ENCODE assay signal across 8 cellular contexts in the genomic region with DNA sequence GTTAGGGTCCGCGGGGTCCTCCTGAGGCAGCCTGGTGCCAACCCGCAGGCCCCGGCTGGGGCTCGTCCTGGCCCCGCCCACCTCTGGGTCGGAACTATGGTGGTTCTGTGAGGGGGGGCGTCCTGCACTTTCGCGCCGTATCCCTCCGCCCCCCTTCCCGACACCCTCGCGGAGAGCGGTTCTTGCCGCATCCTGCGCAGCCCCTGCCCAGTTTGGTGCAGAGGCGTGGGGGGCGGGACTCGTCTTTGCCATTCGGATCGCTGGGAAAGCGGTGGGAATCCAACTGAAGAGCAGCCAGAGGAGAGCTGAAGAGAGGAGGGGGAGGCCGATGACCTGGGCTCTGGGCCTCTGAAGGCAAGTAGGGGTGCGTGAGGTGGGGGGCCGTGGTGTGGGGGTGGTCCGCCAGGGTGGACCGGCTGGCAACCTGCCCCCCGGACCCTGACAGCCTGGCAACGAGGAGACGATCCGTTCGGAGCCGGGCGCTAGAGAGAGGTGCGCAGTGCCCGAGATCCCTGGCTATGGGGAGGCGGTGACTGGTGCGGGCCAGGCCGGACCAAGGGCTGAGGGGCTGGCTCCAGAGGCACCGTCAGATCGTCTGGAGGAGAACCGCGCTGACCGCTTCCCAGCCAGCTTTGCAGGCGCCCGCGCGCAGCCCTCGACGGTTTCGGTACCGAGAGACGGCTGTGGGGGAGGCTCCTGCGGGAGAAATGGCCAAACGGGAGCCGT. TPM values are rescaled to one million over a fixed set of nuclear protein-coding genes. Genes with fewer than 3 reads are reported as not detected.
DNase-seq lines count a peak whose midpoint lies in the region.

TSS of gene GPRASP1 (plus strand) at position 242 of the 726 bp plus-strand sequence. CDS start 2,431 bp downstream, outside the sequence.

- H3K9me3 Mint-ChIP-seq in IgD-negative memory B cell: peaks cover 0 to 2% (median 0%) of the 10 kb centered on the region in 3 donors

- H3K27ac ChIP-seq in mesodermal cell (ENCODE audit: low read depth, low read length, severe bottlenecking): no peak within 1 kb of the TSS

- H3K4me3 ChIP-seq in endocrine pancreas (ENCODE audit: control insufficient read depth, insufficient read depth, low read length): peak within 1 kb of the TSS; percentile 62
- peak within 1 kb of the TSS; percentile 45 for H3K4me3 ChIP-seq in mesodermal cell (ENCODE audit: extremely low read depth, insufficient read depth, low read length, poor library complexity, severe bottlenecking)

- H3K27ac Mint-ChIP-seq in IgD-negative memory B cell: peak within 1 kb of the TSS; percentile 53 to 84 (median 68)

- peak within 1 kb of the TSS; percentile 65 for H3K9ac ChIP-seq in endocrine pancreas (ENCODE audit: control insufficient read depth, insufficient read depth, low read length)

- peaks cover 0 to 3% (median 2%) of the 10 kb centered on the region in 3 donors for H3K4me1 Mint-ChIP-seq in IgD-negative memory B cell

- peaks cover 3% of the 10 kb centered on the region for H3K27me3 Mint-ChIP-seq in IgD-negative memory B cell

- H3K4me1 ChIP-seq in endocrine pancreas (ENCODE audit: control insufficient read depth, insufficient read depth, low read length) (no peaks in the 10 kb centered on the region), mesodermal cell (ENCODE audit: control insufficient read depth, insufficient read depth, low read length, poor library complexity, severe bottlenecking) (no peaks in the 10 kb centered on the region)

- H3K4me3 Mint-ChIP-seq in IgD-negative memory B cell: peak within 1 kb of the TSS; percentile 87 to 96 (median 94)

- DNase-seq in COR-L47 (lab: John Stamatoyannopoulos, UW): peak; percentile 31
- DNase-seq in activated CD8-positive, alpha-beta memory T cell treated with anti-CD3 and anti-CD28 coated beads for 4 hours (ENCODE audit: low read depth in 2 of 2): peak; percentile 26 to 31
- peak; percentile 28 to 53 for DNase-seq in stimulated activated CD8-positive, alpha-beta memory T cell treated with anti-CD3 and anti-CD28 coated beads, Interleukin-7, amount 100 ng/mL, for 4 hours (ENCODE audit: low read depth in 2 of 2)
- DNase-seq in GM19240 (ENCODE audit: insufficient read length, low spot score): no peak
- DNase-seq in amniotic stem cell (lab: John Stamatoyannopoulos, UW): no peak

- H3K36me3 ChIP-seq in endocrine pancreas (ENCODE audit: control insufficient read depth, insufficient read depth, low read length): no peaks in the 10 kb centered on the region
- no peaks in the 10 kb centered on the region for H3K36me3 ChIP-seq in mesodermal cell (ENCODE audit: control insufficient read depth, insufficient read depth, low read length)

- no peaks in the 10 kb centered on the region for H3K27me3 ChIP-seq in endocrine pancreas (ENCODE audit: control insufficient read depth, insufficient read depth, low read length)

- H3K9me3 ChIP-seq in endocrine pancreas (ENCODE audit: control insufficient read depth, low read length) (no peaks in the 10 kb centered on the region), mesodermal cell (ENCODE audit: control insufficient read depth, low read length) (no peaks in the 10 kb centered on the region)

- peaks cover 6% of the 10 kb centered on the region for H3K36me3 Mint-ChIP-seq in IgD-negative memory B cell

- 0% methylated on average over 20 of the region's 58 CpGs; no CpG with 5 or more reads in 1 of the 2 experiments for WGBS in mesodermal cell (ENCODE audit: insufficient coverage in 2 of 2), 2 experiments

RNA-seq across cellular contexts. Expression of gene GPRASP1, which starts in this region (rescaled TPM):
- 2.0 TPM for polyA plus RNA-seq in IgD-negative memory B cell
- polyA plus RNA-seq in mesodermal cell (2013, experiment 1 of 2): 3.1 TPM
- 2.6 TPM for polyA plus RNA-seq in mesodermal cell (2013, experiment 2 of 2)

Comparison
In these comparisons a context has a peak if more than half of its experiments do, and no peak if none do; other contexts are left out.
1. DNase-seq: peak in COR-L47 (single experiment), activated CD8-positive, alpha-beta memory T cell treated with anti-CD3 and anti-CD28 coated beads for 4 hours (2 of 2) and stimulated activated CD8-positive, alpha-beta memory T cell treated with anti-CD3 and anti-CD28 coated beads, Interleukin-7, amount 100 ng/mL, for 4 hours (2 of 2); none in GM19240 (single experiment) and amniotic stem cell (single experiment).